9 cellular contexts compared by ENCODE assay signal in genomic region chr9:73038613-73039012, GRCh38.
A peak's percentile ranks its signal among the peaks of the same experiment; 100 is the strongest.
DNase-seq lines count a peak whose midpoint lies in the region; ATAC-seq and TF ChIP-seq lines count a peak whose summit lies in the region.
"Had no signal": no experiment of that assay in that cellular context is flagged by ENCODE, and none has a peak within 500 bp of the region (broad histone marks: within the 10 kb centered on the region; RNA-seq: fewer than 3 reads in every experiment).

No MANE protein-coding gene starts in this region.

- H3K9ac ChIP-seq in skeletal muscle satellite cell (ENCODE audit: low read depth, low read length), result peak overlapping the region; percentile 8

- H3K36me3 ChIP-seq in skeletal muscle satellite cell (ENCODE audit: insufficient read depth, low read length) (no peaks in the 10 kb centered on the region), brain microvascular endothelial cell (replicated peaks) (no peaks in the 10 kb centered on the region)

- H3K9me3 ChIP-seq in skeletal muscle satellite cell (replicated peaks; ENCODE audit: low read length), result no peaks in the 10 kb centered on the region

- H3K27ac ChIP-seq in layer of hippocampus (ENCODE audit: low read depth, low read length) (peak overlapping the region; percentile 40), brain microvascular endothelial cell (no peak overlapping the region)

- peaks cover 52% of the 10 kb centered on the region for H3K4me1 ChIP-seq in skeletal muscle satellite cell (ENCODE audit: control insufficient read depth, insufficient read depth, low read length)

- no peaks in the 10 kb centered on the region for H3K27me3 ChIP-seq in layer of hippocampus (ENCODE audit: control insufficient read depth, insufficient read depth, low read length)
- H3K27me3 ChIP-seq in skeletal muscle satellite cell (ENCODE audit: control insufficient read depth, insufficient read depth, low read length), result no peaks in the 10 kb centered on the region
- no peaks in the 10 kb centered on the region for H3K27me3 ChIP-seq in brain microvascular endothelial cell (replicated peaks)

- peak overlapping the region; percentile 3 for H3K4me3 ChIP-seq in skeletal muscle satellite cell (ENCODE audit: low read length)
- H3K4me3 ChIP-seq in brain microvascular endothelial cell (ENCODE audit: low read depth, low read length), result no peak overlapping the region

- H3K4me2 ChIP-seq in skeletal muscle satellite cell (ENCODE audit: low read length), result peak overlapping the region; percentile 53

- TF ChIP-seq CTCF in brain microvascular endothelial cell (IDR thresholded peaks at IDR 0.05; ENCODE audit: low read depth, low read length, missing control alignments), result no peak

- in situ Hi-C loops in brain microvascular endothelial cell (cut with HindIII; ENCODE audit: low pct_ligation_motif_present, low sequenced_read_pairs), result no loop called here

- peak; percentile 21 for DNase-seq in H4 (ENCODE audit: low spot score)
- peak; percentile 10 for DNase-seq in cerebellar cortex (ENCODE audit: low spot score)
- DNase-seq in effector CD8-positive, alpha-beta T cell (lab: John Stamatoyannopoulos, UW), result no peak
- no peak for DNase-seq in brain microvascular endothelial cell
- no peak for DNase-seq in NCI-H146 (lab: John Stamatoyannopoulos, UW)
- DNase-seq: DMS53 had no signal

- no peak for ATAC-seq in HG03097 (IDR thresholded peaks at IDR 0.05; ENCODE audit: low FRiP score, unreplicated experiment)

Comparison
In these comparisons a context has a peak if more than half of its experiments do, and no peak if none do; other contexts are left out.
1. DNase-seq: peak in H4 (single experiment) and cerebellar cortex (single experiment); none in effector CD8-positive, alpha-beta T cell (single experiment), brain microvascular endothelial cell (single experiment) and NCI-H146 (single experiment).